In genomic region chr1:228101994-228102790, GRCh38 we compare ENCODE assay signal across 1 cellular context.
TF ChIP-seq lines count a peak whose summit lies in the region.

No MANE protein-coding gene starts in this region.

TF ChIP-seq in K562, 482 proteins besides CTCF, POLR2A, EP300 and RAD21 (continued from another document):
- TF ChIP-seq ZBTB2 (IDR thresholded peaks at IDR 0.05) (peak; percentile 64; the same call in 1 of the 2 replicates), STAT6 (CRISPR knock-in tag; IDR thresholded peaks at IDR 0.05) (peak; percentile 76; the same call in 1 of the 2 replicates), ZEB2 (IDR thresholded peaks at IDR 0.05) (0 out of 2 replicates have a peak, but pooled peaks have one; percentile 16), POLR2G (IDR thresholded peaks at IDR 0.05; ENCODE audit: low read depth, low read length) (peak; percentile 66), OTX1 (CRISPR knock-in tag; IDR thresholded peaks at IDR 0.05) (peak; percentile 49; the same call in 1 of the 2 replicates), VEZF1 (CRISPR knock-in tag; IDR thresholded peaks at IDR 0.05) (peak; percentile 72), MAZ (CRISPR knock-in tag; conservative IDR thresholded peaks at IDR 0.05 in 1 of 2, IDR thresholded peaks at IDR 0.05 in 1 of 2) (peak; percentile 14 to 74; a peak in 3 of 4 replicates), RUNX1 (IDR thresholded peaks at IDR 0.05; ENCODE audit: low read depth) (peak; percentile 40; the same call in 1 of the 2 replicates), FOXM1 (IDR thresholded peaks at IDR 0.05; ENCODE audit: low read depth) (no peak), FOXM1 (CRISPR knock-in tag; IDR thresholded peaks at IDR 0.05; ENCODE audit: low read depth) (0 out of 2 replicates have a peak, but pooled peaks have one; percentile 6), CXXC5 (CRISPR knock-in tag; IDR thresholded peaks at IDR 0.05) (peak; percentile 44), SMAD4 (CRISPR knock-in tag; conservative IDR thresholded peaks at IDR 0.05) (peak; percentile 60; the same call in 1 of the 2 replicates), SMAD3 (CRISPR knock-in tag; conservative IDR thresholded peaks at IDR 0.05) (0 out of 2 replicates have a peak, but pooled peaks have one; percentile 31), MYC (IDR thresholded peaks at IDR 0.05; ENCODE audit: low read depth, low read length) (peak; percentile 60), MYC (CRISPR knock-in tag; IDR thresholded peaks at IDR 0.05; ENCODE audit: borderline replicate concordance, low read depth) (no peak), MTA3 (IDR thresholded peaks at IDR 0.05; ENCODE audit: borderline replicate concordance) (0 out of 2 replicates have a peak, but pooled peaks have one; percentile 17), GABPB1 (CRISPR knock-in tag; IDR thresholded peaks at IDR 0.05) (peak; percentile 35; the same call in 1 of the 2 replicates), STAT5A (IDR thresholded peaks at IDR 0.05; ENCODE audit: borderline replicate concordance, low read length) (no peak), UBTF (IDR thresholded peaks at IDR 0.05; ENCODE audit: borderline replicate concordance in 1 of 2, low read depth in 2 of 2, low read length in 2 of 2) (peak; percentile 44 to 68; a peak in 2 of 4 replicates), TAF15 (IDR thresholded peaks at IDR 0.05; ENCODE audit: low read depth, low read length) (no peak), TGIF2 (CRISPR knock-in tag; IDR thresholded peaks at IDR 0.05) (peak; percentile 7; the same call in 1 of the 2 replicates), NFIC (IDR thresholded peaks at IDR 0.05) (peak; percentile 11; the same call in 1 of the 2 replicates), KDM1A (IDR thresholded peaks at IDR 0.05) (no peak), YY1 (IDR thresholded peaks at IDR 0.05; ENCODE audit: borderline replicate concordance in 1 of 3, control insufficient read depth in 1 of 3, extremely low read depth in 1 of 3, insufficient read depth in 3 of 3, insufficient read length in 1 of 3, insufficient replicate concordance in 2 of 3, low read depth in 1 of 3, low read length in 2 of 3) (peak in 1 of 3 experiments; percentile 20), NBN (IDR thresholded peaks at IDR 0.05; ENCODE audit: low read depth) (0 out of 2 replicates have a peak, but pooled peaks have one; percentile 21), RFX7 (CRISPR knock-in tag; IDR thresholded peaks at IDR 0.05) (no peak), HNRNPLL (IDR thresholded peaks at IDR 0.05; ENCODE audit: low read depth, low read length, poor library complexity, severe bottlenecking) (peak; percentile 67), CREM (IDR thresholded peaks at IDR 0.05; ENCODE audit: low read depth) (0 out of 2 replicates have a peak, but pooled peaks have one; percentile 7), BRCA1 (IDR thresholded peaks at IDR 0.05) (no peak), BRCA1 (CRISPR knock-in tag; IDR thresholded peaks at IDR 0.05) (no peak), ZBTB7A (IDR thresholded peaks at IDR 0.05; ENCODE audit: borderline replicate concordance, control insufficient read depth, low read depth, low read length) (peak; percentile 72; the same call in 1 of the 2 replicates), SMAD2 (IDR thresholded peaks at IDR 0.05; ENCODE audit: low read depth, low read length) (no peak), E2F6 (IDR thresholded peaks at IDR 0.05; ENCODE audit: borderline replicate concordance in 1 of 2, extremely low read depth in 1 of 2, insufficient read depth in 1 of 2, insufficient read length in 1 of 2, low read depth in 1 of 2, low read length in 1 of 2, poor library complexity in 1 of 2, severe bottlenecking in 1 of 2) (peak in 1 of 2 experiments; percentile 72), E2F1 (CRISPR knock-in tag; IDR thresholded peaks at IDR 0.05) (0 out of 2 replicates have a peak, but pooled peaks have one; percentile 35), NR4A1 (CRISPR knock-in tag; IDR thresholded peaks at IDR 0.05) (no peak), NR4A1 (tag; IDR thresholded peaks at IDR 0.05) (no peak), HDAC1 (IDR thresholded peaks at IDR 0.05) (peak in 1 of 2 experiments; percentile 79; a peak in 2 of 4 replicates), ZBTB9 (CRISPR knock-in tag; IDR thresholded peaks at IDR 0.05) (0 out of 2 replicates have a peak, but pooled peaks have one; percentile 61), SIN3A (IDR thresholded peaks at IDR 0.05; ENCODE audit: borderline replicate concordance in 2 of 2, control insufficient read depth in 1 of 2, low read depth in 2 of 2, low read length in 2 of 2) (peak in 1 of 2 experiments; percentile 13; a peak in 1 of 4 replicates), HINFP (tag; conservative IDR thresholded peaks at IDR 0.05; ENCODE audit: low read depth) (no peak), CBFA2T2 (conservative IDR thresholded peaks at IDR 0.05) (no peak), RAD51 (IDR thresholded peaks at IDR 0.05; ENCODE audit: borderline replicate concordance, low read depth) (peak; percentile 7; the same call in 1 of the 2 replicates), ZBTB1 (CRISPR knock-in tag; IDR thresholded peaks at IDR 0.05; ENCODE audit: borderline replicate concordance, low read depth) (peak; percentile 48; the same call in 1 of the 2 replicates), STAT5B (CRISPR knock-in tag; IDR thresholded peaks at IDR 0.05) (no peak), DNMT1 (IDR thresholded peaks at IDR 0.05) (no peak), TFAP4 (CRISPR knock-in tag; IDR thresholded peaks at IDR 0.05; ENCODE audit: borderline replicate concordance) (peak; percentile 63; the same call in 1 of the 2 replicates), ZBTB17 (CRISPR knock-in tag; IDR thresholded peaks at IDR 0.05) (peak; percentile 59; the same call in 1 of the 2 replicates), EP400 (IDR thresholded peaks at IDR 0.05) (no peak), NKRF (IDR thresholded peaks at IDR 0.05; ENCODE audit: borderline replicate concordance) (peak; percentile 58; the same call in 1 of the 2 replicates)
